ENCODE assay signal across 18 cellular contexts in the genomic region with DNA sequence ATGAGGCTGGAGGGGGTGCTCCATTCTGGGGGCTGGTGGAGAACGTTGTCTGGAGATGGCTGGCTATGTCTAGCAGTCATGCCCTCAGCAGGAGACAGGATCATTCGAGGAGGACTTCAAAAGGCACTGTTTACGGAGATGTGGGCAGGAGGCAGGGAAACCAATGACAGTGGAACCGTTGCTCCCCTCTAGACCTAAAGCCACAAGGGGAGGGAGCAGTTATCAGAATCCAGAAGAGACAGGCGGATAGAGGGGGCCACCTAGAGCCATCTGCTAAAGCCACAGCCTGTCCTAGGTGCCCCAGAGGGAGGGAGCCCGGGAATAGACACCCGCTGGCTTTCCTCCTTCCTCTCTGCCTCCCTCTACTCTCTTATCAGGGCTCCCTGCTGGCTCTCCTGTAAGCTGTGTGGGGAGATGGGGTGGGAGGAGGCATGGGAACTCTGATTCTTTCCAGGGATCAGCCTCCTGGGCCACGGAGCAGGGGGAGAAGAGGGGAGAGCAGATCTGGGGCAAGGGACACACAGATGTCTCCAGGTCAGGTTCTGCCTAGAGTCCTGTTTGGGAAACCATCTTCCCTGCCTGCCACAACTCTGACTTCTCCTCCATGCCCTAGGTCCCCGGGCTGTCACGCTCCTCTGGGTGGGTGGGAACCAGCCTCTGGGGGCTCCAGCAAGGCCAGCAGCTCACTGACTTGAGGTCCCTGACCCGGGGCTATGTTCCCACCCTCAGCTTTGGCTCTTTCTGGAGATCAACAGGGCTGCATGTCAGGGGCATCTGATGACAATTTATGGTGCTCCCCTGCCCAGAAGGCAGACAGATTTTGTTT. TPM values are rescaled to one million over a fixed set of nuclear protein-coding genes. Genes with fewer than 3 reads are reported as not detected.
DNase-seq lines count a peak whose midpoint lies in the region; ATAC-seq and TF ChIP-seq lines count a peak whose summit lies in the region.
"Had no signal": no experiment of that assay in that cellular context is flagged by ENCODE, and none has a peak within 500 bp of the region (broad histone marks: within the 10 kb centered on the region; RNA-seq: fewer than 3 reads in every experiment).

No MANE protein-coding gene starts in this region.

- H3K27ac ChIP-seq in RWPE2 (ENCODE audit: poor library complexity, severe bottlenecking) (no peak overlapping the region), gastrocnemius medialis (no peak overlapping the region)
- H3K27ac ChIP-seq: Peyer's patch, tibial nerve had no signal

- H3K36me3 ChIP-seq in RWPE2 (ENCODE audit: low read depth): no peaks in the 10 kb centered on the region
- H3K36me3 ChIP-seq in gastrocnemius medialis: no peaks in the 10 kb centered on the region
- H3K36me3 ChIP-seq: Peyer's patch, tibial nerve had no signal

- H3K4me1 ChIP-seq in RWPE2 (ENCODE audit: insufficient read depth, poor library complexity, severe bottlenecking) (no peaks in the 10 kb centered on the region), gastrocnemius medialis (peaks cover 0 to 7% of the 10 kb centered on the region in 2 donors)
- H3K4me1 ChIP-seq: Peyer's patch had no signal

- DNase-seq in ELF-1 (ENCODE audit: low read depth, low spot score): peak; percentile 18
- DNase-seq in KBM-7: peak; percentile 93
- no peak for DNase-seq in RWPE2 (ENCODE audit: low spot score)
- peak; percentile 27 for DNase-seq in left kidney (ENCODE audit: low read depth, low spot score)
- no peak for DNase-seq in gastrocnemius medialis
- no peak for DNase-seq in germinal center (ENCODE audit: low spot score)
- no peak for DNase-seq in amniotic stem cell (lab: John Stamatoyannopoulos, UW)
- DNase-seq: activated CD4-positive, alpha-beta T cell treated with anti-CD3 and anti-CD28 coated beads, Interleukin-2, amount 10 ng/mL, durations not matched to agents 24 days and 14 days; activated naive CD8-positive, alpha-beta T cell treated with anti-CD3 and anti-CD28 coated beads, Interleukin-2, amount 50 U/mL, for 24 hours; AML-193; hypothalamus; kidney; NCI-H1105 treated with DMSO at 0.1 percent for 48 hours; NCI-H524 treated with DMSO at 0.1 percent for 48 hours; stimulated activated naive CD4-positive, alpha-beta T cell had no signal

- H3K4me3 ChIP-seq in RWPE2 (ENCODE audit: severe bottlenecking) (no peak overlapping the region), gastrocnemius medialis (no peak overlapping the region)
- H3K4me3 ChIP-seq: Peyer's patch, tibial nerve had no signal

- in situ Hi-C loops in KBM-7 (cut with MboI; ENCODE audit: low pct_unique_long_range_greater_than_20kb, low sequenced_read_pairs) (no loop called here), gastrocnemius medialis (cut with MboI; ENCODE audit: low sequenced_read_pairs in 4 of 4) (no loop called here)

- TF ChIP-seq POLR2A in gastrocnemius medialis (IDR thresholded peaks at IDR 0.05): no peak

- H3K27me3 ChIP-seq in RWPE2 (ENCODE audit: insufficient read depth, poor library complexity, severe bottlenecking): no peaks in the 10 kb centered on the region
- peaks cover 0 to 6% (median 0%) of the 10 kb centered on the region in 3 donors for H3K27me3 ChIP-seq in gastrocnemius medialis
- H3K27me3 ChIP-seq: Peyer's patch, tibial nerve had no signal

- ATAC-seq in RWPE2 (ENCODE audit: low read depth): peak; percentile 21; the same call in 1 of the 3 replicates
- no peak for ATAC-seq in gastrocnemius medialis
- ATAC-seq: activated naive CD8-positive, alpha-beta T cell treated with anti-CD3 and anti-CD28 coated beads, Interleukin-2, amount 50 U/mL, for 24 hours had no signal

- intact Hi-C loops in gastrocnemius medialis (cut with DNase I; ENCODE audit: low total_unique reads): no loop called here

- no peaks in the 10 kb centered on the region for H3K9me3 ChIP-seq in RWPE2 (ENCODE audit: severe bottlenecking)
- no peaks in the 10 kb centered on the region for H3K9me3 ChIP-seq in gastrocnemius medialis
- H3K9me3 ChIP-seq: Peyer's patch had no signal

- TF ChIP-seq CTCF in RWPE2 (IDR thresholded peaks at IDR 0.05; ENCODE audit: poor library complexity, severe bottlenecking): no peak
- TF ChIP-seq CTCF in gastrocnemius medialis (IDR thresholded peaks at IDR 0.05 in 4 of 5, conservative IDR thresholded peaks at IDR 0.05 in 1 of 5): no peak

RNA-seq across cellular contexts. Expression of a gene that starts 42.3 kb away (rescaled TPM):
- total RNA-seq in gastrocnemius medialis: 10 to 100 TPM in 2 of 4 donors, 1 to 10 TPM in 2; 3.5 to 40.6 (median 12.0) TPM
- total RNA-seq: natural killer cell treated with Interleukin-12 subunit alpha and Interleukin-12 subunit beta and Interleukin-15 and Interleukin-18, amount 100 ng/mL, for 72 hours; Peyer's patch had no signal

Comparison
In these comparisons a context has a peak if more than half of its experiments do, and no peak if none do; other contexts are left out.
1. DNase-seq: peak in ELF-1 (single experiment), KBM-7 (single experiment) and left kidney (single experiment); none in RWPE2 (single experiment), gastrocnemius medialis (0 of 2), germinal center (single experiment) and amniotic stem cell (single experiment).